Comparison of ENCODE assay signal across 10 cellular contexts in genomic region chr17:40071720-40072480, GRCh38. TPM values are rescaled to one million over a fixed set of nuclear protein-coding genes. Genes with fewer than 3 reads are reported as not detected.
DNase-seq lines count a peak whose midpoint lies in the region; ATAC-seq and FAIRE-seq lines count a peak whose summit lies in the region.
"Had no signal": no experiment of that assay in that cellular context is flagged by ENCODE, and none has a peak within 500 bp of the region (broad histone marks: within the 10 kb centered on the region; RNA-seq: fewer than 3 reads in every experiment).

No MANE protein-coding gene starts in this region.

- H3K4me3 Mint-ChIP-seq in effector memory CD8-positive, alpha-beta T cell: no peak overlapping the region
- H3K4me3 Mint-ChIP-seq: neural crest cell had no signal

- peak; percentile 83 for DNase-seq in M059J (ENCODE audit: low read depth)
- peak; percentile 64 to 87 for DNase-seq in SHP77 (lab: John Stamatoyannopoulos, UW)
- peak; percentile 68 for DNase-seq in foreskin melanocyte
- peak; percentile 95 for DNase-seq in putamen (ENCODE audit: low spot score)
- no peak for DNase-seq in effector memory CD8-positive, alpha-beta T cell
- no peak for DNase-seq in activated naive CD4-positive, alpha-beta T cell (lab: John Stamatoyannopoulos, UW)
- DNase-seq in activated CD8-positive, alpha-beta memory T cell treated with anti-CD3 and anti-CD28 coated beads, Interleukin-2, amount 50 U/mL, for 48 hours: no peak
- DNase-seq in HTR-8/SVneo (ENCODE audit: insufficient read length, low spot score): no peak

- FAIRE-seq in HTR-8/SVneo (lab: Jason Lieb, UNC): no peak

- ATAC-seq in effector memory CD8-positive, alpha-beta T cell (replicated peaks): no peak

- H3K9me3 Mint-ChIP-seq in effector memory CD8-positive, alpha-beta T cell: no peaks in the 10 kb centered on the region
- H3K9me3 Mint-ChIP-seq: neural crest cell had no signal

- H3K4me1 Mint-ChIP-seq in effector memory CD8-positive, alpha-beta T cell (ENCODE audit: low read depth in 2 of 2): peaks cover 75 to 77% of the 10 kb centered on the region in 2 donors

- H3K27me3 Mint-ChIP-seq in effector memory CD8-positive, alpha-beta T cell: no peaks in the 10 kb centered on the region

- peak overlapping the region in 1 of 2 donors; percentile 92 for H3K27ac Mint-ChIP-seq in effector memory CD8-positive, alpha-beta T cell

- peaks cover 22% of the 10 kb centered on the region for H3K36me3 Mint-ChIP-seq in effector memory CD8-positive, alpha-beta T cell (ENCODE audit: insufficient read depth)

RNA-seq across cellular contexts. Expression of gene THRA, which starts 9.1 kb away (rescaled TPM):
- total RNA-seq in M059J (2014; rRNA removed; shearing (Covaris generic)): 19.2 and 26.7 TPM in 2 replicates

RNA-seq across cellular contexts. Expression of gene MED24, which starts 17.7 kb away (rescaled TPM):
- 25.9 and 29.1 TPM in 2 replicates for total RNA-seq in M059J (2014; rRNA removed; shearing (Covaris generic))

RNA-seq across cellular contexts. Expression of gene NR1D1, which starts 28.5 kb away (rescaled TPM):
- 5.7 and 6.3 TPM in 2 replicates for total RNA-seq in M059J (2014; rRNA removed; shearing (Covaris generic))

RNA-seq across cellular contexts. Expression of gene MSL1, which starts 49.9 kb away (rescaled TPM):
- 33.2 and 61.3 TPM in 2 replicates for total RNA-seq in M059J (2014; rRNA removed; shearing (Covaris generic))

RNA-seq across cellular contexts. Expression of gene CSF3, which starts 56.7 kb away (rescaled TPM):
- total RNA-seq in M059J (2014; rRNA removed; shearing (Covaris generic)): not detected in 2 replicates
- total RNA-seq: neural crest cell, RPMI7951 had no signal

Comparison
In these comparisons a context has a peak if more than half of its experiments do, and no peak if none do; other contexts are left out.
1. DNase-seq: peak in M059J (single experiment), SHP77 (2 of 2), foreskin melanocyte (single experiment) and putamen (single experiment); none in effector memory CD8-positive, alpha-beta T cell (0 of 3), activated naive CD4-positive, alpha-beta T cell (0 of 4), activated CD8-positive, alpha-beta memory T cell treated with anti-CD3 and anti-CD28 coated beads, Interleukin-2, amount 50 U/mL, for 48 hours (single experiment) and HTR-8/SVneo (single experiment).